In genomic region chr19:44401787-44402115, GRCh38 we compare ENCODE assay signal across 2 cellular contexts.
TF ChIP-seq lines count a peak whose summit lies in the region.

No MANE protein-coding gene starts in this region.

TF ChIP-seq in A549, 52 proteins besides CTCF, POLR2A, EP300 and RAD21:
- TF ChIP-seq RARB (CRISPR knock-in tag; IDR thresholded peaks at IDR 0.05) (no peak), EHMT2 (IDR thresholded peaks at IDR 0.05; ENCODE audit: low read depth) (no peak), PBX3 (IDR thresholded peaks at IDR 0.05) (no peak), NR3C1 (IDR thresholded peaks at IDR 0.05) (no peak), MYC (IDR thresholded peaks at IDR 0.05; ENCODE audit: borderline replicate concordance, low read length) (no peak)

TF ChIP-seq in IMR-90, 13 proteins besides CTCF, POLR2A, EP300 and RAD21:
- TF ChIP-seq MAFK (IDR thresholded peaks at IDR 0.05; ENCODE audit: low read depth, low read length) = no peak
- no peak for TF ChIP-seq NFE2L2 (IDR thresholded peaks at IDR 0.05; ENCODE audit: low read depth, low read length)
- no peak for TF ChIP-seq MXI1 (IDR thresholded peaks at IDR 0.05; ENCODE audit: borderline replicate concordance, low read depth, low read length)
- TF ChIP-seq SMC3 (IDR thresholded peaks at IDR 0.05; ENCODE audit: low read depth, low read length) = no peak
- TF ChIP-seq CEBPB (IDR thresholded peaks at IDR 0.05; ENCODE audit: low read depth, low read length) = no peak
- TF ChIP-seq BHLHE40 (IDR thresholded peaks at IDR 0.05; ENCODE audit: low read depth, low read length) = no peak
- TF ChIP-seq RCOR1 (IDR thresholded peaks at IDR 0.05; ENCODE audit: insufficient replicate concordance, low read length) = no peak
- TF ChIP-seq ELK1 (IDR thresholded peaks at IDR 0.05; ENCODE audit: borderline replicate concordance, low read depth, low read length) = no peak
- TF ChIP-seq FOS (IDR thresholded peaks at IDR 0.05; ENCODE audit: low read depth, low read length) = no peak
- TF ChIP-seq USF2 (IDR thresholded peaks at IDR 0.05; ENCODE audit: low read depth, low read length) = no peak
- no peak for TF ChIP-seq CHD1 (IDR thresholded peaks at IDR 0.05; ENCODE audit: low read depth, low read length)
- no peak for TF ChIP-seq MAZ (IDR thresholded peaks at IDR 0.05; ENCODE audit: borderline replicate concordance, low read depth, low read length)
- no peak for TF ChIP-seq RFX5 (IDR thresholded peaks at IDR 0.05; ENCODE audit: low read depth, low read length)
